Comparison of ENCODE assay signal across 17 cellular contexts in genomic region chr1:170240409-170240808, GRCh38.
DNase-seq lines count a peak whose midpoint lies in the region; ATAC-seq, FAIRE-seq and TF ChIP-seq lines count a peak whose summit lies in the region.
"Had no signal": no experiment of that assay in that cellular context is flagged by ENCODE, and none has a peak within 500 bp of the region (broad histone marks: within the 10 kb centered on the region; RNA-seq: fewer than 3 reads in every experiment).

No MANE protein-coding gene starts in this region.

- no peaks in the 10 kb centered on the region for H4K20me1 ChIP-seq in astrocyte (ENCODE audit: insufficient read depth, low read length)

- no peak overlapping the region for H2AFZ ChIP-seq in astrocyte (ENCODE audit: low read depth, low read length)
- H2AFZ ChIP-seq: GM23248 had no signal

- no peak overlapping the region for H3K27ac Mint-ChIP-seq in astrocyte (ENCODE audit: unreplicated experiment)

- H3K9me3 ChIP-seq in astrocyte (ENCODE audit: insufficient read depth, low read depth, low read length), result no peaks in the 10 kb centered on the region

- H3K27me3 ChIP-seq in astrocyte (ENCODE audit: insufficient read depth, low read length), result no peaks in the 10 kb centered on the region

- no peaks in the 10 kb centered on the region for H3K27me3 Mint-ChIP-seq in astrocyte (ENCODE audit: low read depth, unreplicated experiment)

- no peaks in the 10 kb centered on the region for H3K36me3 Mint-ChIP-seq in astrocyte (ENCODE audit: low read depth, unreplicated experiment)

- no peak for FAIRE-seq in astrocyte (lab: Jason Lieb, UNC)
- FAIRE-seq: keratinocyte had no signal

- no peak overlapping the region for H3K4me3 Mint-ChIP-seq in astrocyte (ENCODE audit: unreplicated experiment)

- H3K27ac ChIP-seq in astrocyte (ENCODE audit: low read depth, low read length), result no peak overlapping the region
- H3K27ac ChIP-seq: GM23248 had no signal

- DNase-seq in astrocyte (ENCODE audit: low read depth), result peak; percentile 20
- no peak for DNase-seq in posterior vena cava (ENCODE audit: low spot score)
- no peak for DNase-seq in activated T-cell treated with anti-CD3 and anti-CD28 coated beads, Interleukin-2, amount 50 U/mL, for 48 hours
- DNase-seq in Right ventricle myocardium inferior (ENCODE audit: missing footprints), result no peak
- DNase-seq: activated T-cell treated with anti-CD3 and anti-CD28 coated beads for 4 hours, amygdala, C1 segment of cervical spinal cord, dermis blood vessel endothelial cell, foreskin melanocyte, GM23248, NCI-H1105 treated with DMSO at 0.1 percent for 48 hours, right cardiac atrium had no signal

- H3K79me2 ChIP-seq in astrocyte (ENCODE audit: insufficient read depth, low read length), result no peaks in the 10 kb centered on the region

- H3K4me3 ChIP-seq in astrocyte (ENCODE audit: insufficient read depth, low read depth, low read length), result no peak overlapping the region
- H3K4me3 ChIP-seq: GM23248 had no signal

- H3K4me1 ChIP-seq in astrocyte (ENCODE audit: insufficient read depth, low read length), result no peaks in the 10 kb centered on the region

- intact Hi-C loops in posterior vena cava (cut with DNase I) (no loop called here), Right ventricle myocardium inferior (cut with DNase I) (no loop called here)

- ATAC-seq in GM18873 (IDR thresholded peaks at IDR 0.05; ENCODE audit: low FRiP score, unreplicated experiment), result peak; percentile 96
- ATAC-seq in GM21528 (IDR thresholded peaks at IDR 0.05; ENCODE audit: low FRiP score, unreplicated experiment), result peak; percentile 85
- ATAC-seq in HG03045 (IDR thresholded peaks at IDR 0.05; ENCODE audit: unreplicated experiment), result peak; percentile 97
- no peak for ATAC-seq in activated CD4-positive, CD25-positive, alpha-beta regulatory T cell treated with anti-CD3 and anti-CD28 coated beads, Interleukin-2, amount 50 U/mL, for 24 hours
- no peak for ATAC-seq in Right ventricle myocardium inferior

- no peak overlapping the region for H3K9ac ChIP-seq in astrocyte (ENCODE audit: low read length)
- H3K9ac ChIP-seq: GM23248 had no signal

- H3K36me3 ChIP-seq in astrocyte (ENCODE audit: insufficient read depth, low read length), result no peaks in the 10 kb centered on the region

- no peak overlapping the region for H3K4me2 ChIP-seq in astrocyte (ENCODE audit: low read length)

- no peaks in the 10 kb centered on the region for H3K9me3 Mint-ChIP-seq in astrocyte (ENCODE audit: unreplicated experiment)

- no peak for TF ChIP-seq CTCF in astrocyte (IDR thresholded peaks at IDR 0.05; ENCODE audit: insufficient read depth, low read depth, low read length)

- peaks cover 3% of the 10 kb centered on the region for H3K4me1 Mint-ChIP-seq in astrocyte (ENCODE audit: low read depth, unreplicated experiment)

Comparison
In these comparisons a context has a peak if more than half of its experiments do, and no peak if none do; other contexts are left out.
1. ATAC-seq: peak in GM18873 (single experiment), GM21528 (single experiment) and HG03045 (single experiment); none in activated CD4-positive, CD25-positive, alpha-beta regulatory T cell treated with anti-CD3 and anti-CD28 coated beads, Interleukin-2, amount 50 U/mL, for 24 hours (0 of 2) and Right ventricle myocardium inferior (single experiment).